In the genomic region with DNA sequence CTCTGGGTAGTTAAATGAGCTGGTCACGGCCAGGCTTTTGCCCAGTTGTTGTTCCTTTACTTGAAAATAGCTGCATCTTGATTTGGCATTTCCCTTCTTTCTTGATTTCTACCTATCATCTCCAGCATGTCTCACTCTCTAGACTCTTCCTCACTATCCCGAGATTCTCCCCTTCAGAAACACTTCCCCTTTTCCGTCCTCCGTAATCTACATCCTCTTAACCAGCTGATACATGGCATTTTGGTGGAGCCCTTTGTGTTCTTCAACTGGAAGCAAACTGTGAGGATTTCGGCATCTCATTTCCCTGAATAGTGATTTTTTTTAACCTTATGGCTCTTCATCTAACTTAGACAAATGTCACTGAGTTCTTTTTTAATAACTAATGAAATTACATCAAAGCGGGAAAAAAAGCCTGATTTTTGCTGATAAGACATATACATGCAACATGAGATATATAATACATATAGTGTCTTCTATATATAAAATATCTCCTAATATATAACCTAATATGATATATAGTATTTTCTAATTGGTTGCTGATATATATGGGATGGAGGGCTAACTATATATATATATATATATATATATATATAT, we compare ENCODE assay signal across 22 cellular contexts.
"Had no signal": no experiment of that assay in that cellular context is flagged by ENCODE, and none has a peak within 500 bp of the region (broad histone marks: within the 10 kb centered on the region; RNA-seq: fewer than 3 reads in every experiment).

No MANE protein-coding gene starts in this region.

- H3K27ac ChIP-seq: lower lobe of right lung, ovary, psoas muscle, skin epidermis, transverse colon, upper lobe of right lung, uterus had no signal

- H3K4me3 Mint-ChIP-seq: effector memory CD8-positive, alpha-beta T cell; natural killer cell; stimulated activated naive B cell treated with anti-CD40 and anti-IgM and Interleukin-4, amounts not matched to agents 10 μg/mL and 1 μg/mL and 100 μg/mL, for 72 hours; stimulated activated naive CD8-positive, alpha-beta T cell treated with anti-CD3 and anti-CD28 coated beads, Interleukin-15, Interleukin-2, amounts not matched to agents 100 ng/mL and 50 ng/mL, for 24 hours had no signal

- H3K27me3 ChIP-seq: ovary, transverse colon, upper lobe of right lung, uterus had no signal

- H3K36me3 ChIP-seq: lower lobe of right lung, ovary, transverse colon, upper lobe of right lung, uterus had no signal

- H3K27ac Mint-ChIP-seq: effector memory CD8-positive, alpha-beta T cell; natural killer cell; stimulated activated naive B cell treated with anti-CD40 and anti-IgM and Interleukin-4, amounts not matched to agents 10 μg/mL and 1 μg/mL and 100 μg/mL, for 72 hours; stimulated activated naive CD8-positive, alpha-beta T cell treated with anti-CD3 and anti-CD28 coated beads, Interleukin-15, Interleukin-2, amounts not matched to agents 100 ng/mL and 50 ng/mL, for 24 hours had no signal

- H3K4me3 ChIP-seq: lower lobe of right lung, ovary, psoas muscle, skin epidermis, thoracic aorta, transverse colon, upper lobe of right lung, uterus had no signal

- ATAC-seq: effector memory CD8-positive, alpha-beta T cell; left ventricle myocardium superior; lower lobe of right lung; natural killer cell; psoas muscle; right cardiac atrium; stimulated activated naive B cell treated with anti-CD40 and anti-IgM and Interleukin-4, amounts not matched to agents 10 μg/mL and 1 μg/mL and 100 μg/mL, for 72 hours; upper lobe of right lung had no signal

- H3K36me3 Mint-ChIP-seq: natural killer cell; stimulated activated naive B cell treated with anti-CD40 and anti-IgM and Interleukin-4, amounts not matched to agents 10 μg/mL and 1 μg/mL and 100 μg/mL, for 72 hours had no signal

- FAIRE-seq: endometrium, frontal cortex, keratinocyte had no signal

- H3K4me1 ChIP-seq: lower lobe of right lung, psoas muscle, transverse colon, upper lobe of right lung, uterus had no signal

- DNase-seq: cortex of kidney; effector memory CD8-positive, alpha-beta T cell; left ventricle myocardium superior; lower lobe of right lung; natural killer cell; occipital lobe; ovary; posterior cingulate gyrus; psoas muscle; right cardiac atrium; stimulated activated CD4-positive, alpha-beta T cell treated with anti-CD3 and anti-CD28 coated beads, Interleukin-15, amount 100 ng/mL, for 24 hours; stimulated activated CD4-positive, alpha-beta T cell treated with anti-CD3 and anti-CD28 coated beads, Interleukin-2, amount 100 ng/mL, for 48 hours; stimulated activated naive B cell treated with anti-CD40 and anti-IgM and Interleukin-4, amounts not matched to agents 10 μg/mL and 1 μg/mL and 100 μg/mL, for 72 hours; transverse colon; upper lobe of right lung; uterus had no signal

- H3K4me1 Mint-ChIP-seq: natural killer cell; stimulated activated naive B cell treated with anti-CD40 and anti-IgM and Interleukin-4, amounts not matched to agents 10 μg/mL and 1 μg/mL and 100 μg/mL, for 72 hours had no signal

- H3K9me3 Mint-ChIP-seq: effector memory CD8-positive, alpha-beta T cell; stimulated activated naive B cell treated with anti-CD40 and anti-IgM and Interleukin-4, amounts not matched to agents 10 μg/mL and 1 μg/mL and 100 μg/mL, for 72 hours; stimulated activated naive CD8-positive, alpha-beta T cell treated with anti-CD3 and anti-CD28 coated beads, Interleukin-15, Interleukin-2, amounts not matched to agents 100 ng/mL and 50 ng/mL, for 24 hours had no signal

- H3K9me3 ChIP-seq: lower lobe of right lung, ovary, psoas muscle, thoracic aorta, transverse colon, upper lobe of right lung, uterus had no signal
